In the genomic region with DNA sequence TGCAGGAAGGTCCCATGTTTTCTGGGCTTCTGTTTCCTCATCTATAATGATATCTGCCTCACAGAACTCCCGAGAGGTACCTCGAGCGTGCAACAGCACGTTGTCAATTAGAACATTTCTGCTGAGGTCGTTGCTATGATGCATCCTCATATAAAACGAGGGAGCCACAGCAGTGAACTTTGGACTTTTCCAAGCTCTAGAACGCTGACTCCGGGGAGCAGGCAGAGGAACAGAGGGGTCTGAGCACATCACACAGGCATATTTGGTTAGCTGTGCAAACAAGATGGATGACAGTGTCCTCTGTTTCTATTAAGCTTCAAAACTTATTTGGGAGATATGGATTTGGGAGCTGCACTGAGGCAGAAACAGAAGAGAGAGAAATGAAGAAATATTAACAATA, we compare ENCODE assay signal across 14 cellular contexts.
"Had no signal": no experiment of that assay in that cellular context is flagged by ENCODE, and none has a peak within 500 bp of the region (broad histone marks: within the 10 kb centered on the region; RNA-seq: fewer than 3 reads in every experiment).

No MANE protein-coding gene starts in this region.

- H3K27ac Mint-ChIP-seq: activated naive CD8-positive, alpha-beta T cell treated with anti-CD3 and anti-CD28 coated beads, Interleukin-2, amount 50 U/mL, for 24 hours; stimulated activated naive CD8-positive, alpha-beta T cell treated with anti-CD3 and anti-CD28 coated beads, Interleukin-15, amount 100 ng/mL, for 72 hours had no signal

- H3K9me3 ChIP-seq: ascending aorta, esophagus muscularis mucosa, thoracic aorta had no signal

- H3K36me3 Mint-ChIP-seq: naive thymus-derived CD8-positive, alpha-beta T cell had no signal

- H3K36me3 ChIP-seq: ascending aorta, esophagus muscularis mucosa, thoracic aorta had no signal

- DNase-seq: activated CD4-positive, alpha-beta T cell treated with anti-CD3 and anti-CD28 coated beads for 4 hours; activated naive CD4-positive, alpha-beta T cell treated with Interleukin-2 at 50 U/mL for 16 hours; activated naive CD8-positive, alpha-beta T cell treated with anti-CD3 and anti-CD28 coated beads, Interleukin-2, amount 50 U/mL, for 24 hours; dorsolateral prefrontal cortex; foreskin fibroblast; glutamatergic neuron; naive thymus-derived CD8-positive, alpha-beta T cell; occipital lobe; stimulated activated CD4-positive, alpha-beta T cell treated with anti-CD3 and anti-CD28 coated beads, Interleukin-15, amount 100 ng/mL, for 24 hours; stimulated activated CD4-positive, alpha-beta T cell treated with anti-CD3 and anti-CD28 coated beads, Interleukin-4, amount 100 ng/mL, for 24 hours; stimulated activated naive CD8-positive, alpha-beta T cell treated with anti-CD3 and anti-CD28 coated beads, Interleukin-15, amount 100 ng/mL, for 72 hours had no signal

- H3K4me1 Mint-ChIP-seq: activated naive CD8-positive, alpha-beta T cell treated with anti-CD3 and anti-CD28 coated beads, Interleukin-2, amount 50 U/mL, for 24 hours; stimulated activated naive CD8-positive, alpha-beta T cell treated with anti-CD3 and anti-CD28 coated beads, Interleukin-15, amount 100 ng/mL, for 72 hours had no signal

- H3K27me3 ChIP-seq: ascending aorta, dorsolateral prefrontal cortex, esophagus muscularis mucosa had no signal

- H3K9me3 Mint-ChIP-seq: activated naive CD8-positive, alpha-beta T cell treated with anti-CD3 and anti-CD28 coated beads, Interleukin-2, amount 50 U/mL, for 24 hours; naive thymus-derived CD8-positive, alpha-beta T cell had no signal

- H3K4me3 ChIP-seq: ascending aorta, dorsolateral prefrontal cortex, esophagus muscularis mucosa, thoracic aorta had no signal

- H3K4me3 Mint-ChIP-seq: activated naive CD8-positive, alpha-beta T cell treated with anti-CD3 and anti-CD28 coated beads, Interleukin-2, amount 50 U/mL, for 24 hours; naive thymus-derived CD8-positive, alpha-beta T cell; stimulated activated naive CD8-positive, alpha-beta T cell treated with anti-CD3 and anti-CD28 coated beads, Interleukin-15, amount 100 ng/mL, for 72 hours had no signal

- H3K27me3 Mint-ChIP-seq: activated naive CD8-positive, alpha-beta T cell treated with anti-CD3 and anti-CD28 coated beads, Interleukin-2, amount 50 U/mL, for 24 hours; naive thymus-derived CD8-positive, alpha-beta T cell; stimulated activated naive CD8-positive, alpha-beta T cell treated with anti-CD3 and anti-CD28 coated beads, Interleukin-15, amount 100 ng/mL, for 72 hours had no signal

- H3K27ac ChIP-seq: ascending aorta, thoracic aorta had no signal

- ATAC-seq: activated naive CD8-positive, alpha-beta T cell treated with anti-CD3 and anti-CD28 coated beads, Interleukin-2, amount 50 U/mL, for 24 hours; naive thymus-derived CD8-positive, alpha-beta T cell; stimulated activated naive CD8-positive, alpha-beta T cell treated with anti-CD3 and anti-CD28 coated beads, Interleukin-15, amount 100 ng/mL, for 72 hours had no signal
